21 cellular contexts compared by ENCODE assay signal in genomic region chr4:118730683-118731082, GRCh38. TPM values are rescaled to one million over a fixed set of nuclear protein-coding genes. Genes with fewer than 3 reads are reported as not detected.
A peak's percentile ranks its signal among the peaks of the same experiment; 100 is the strongest.
DNase-seq lines count a peak whose midpoint lies in the region; ATAC-seq lines count a peak whose summit lies in the region.
"Had no signal": no experiment of that assay in that cellular context is flagged by ENCODE, and none has a peak within 500 bp of the region (broad histone marks: within the 10 kb centered on the region; RNA-seq: fewer than 3 reads in every experiment).

No MANE protein-coding gene starts in this region.

- H3K4me1 ChIP-seq in ACC112 (ENCODE audit: control insufficient read depth, insufficient read depth, low read length, unreplicated experiment) (peaks cover 42% of the 10 kb centered on the region), mesenchymal stem cell (ENCODE audit: control insufficient read depth, insufficient read depth, low read depth, low read length) (no peaks in the 10 kb centered on the region)
- peaks cover 17% of the 10 kb centered on the region for H3K4me1 ChIP-seq in CD4-positive, alpha-beta memory T cell (ENCODE audit: insufficient read depth, low read length)
- H3K4me1 ChIP-seq: BLaER1 treated with 17β-estradiol and CSF1 and Interleukin-3, amounts not matched to agents 10 nM and 100 nM had no signal

- no peaks in the 10 kb centered on the region for H3K79me2 ChIP-seq in ACC112 (ENCODE audit: control insufficient read depth, insufficient read depth, low read length, unreplicated experiment)

- H2BK12ac ChIP-seq in mesenchymal stem cell (ENCODE audit: low read length in 2 of 2) = no peak overlapping the region

- no peak overlapping the region for H3K4me2 ChIP-seq in mesenchymal stem cell (ENCODE audit: low read length, poor library complexity, severe bottlenecking)
- H3K4me2 ChIP-seq: BLaER1 treated with 17β-estradiol and CSF1 and Interleukin-3, amounts not matched to agents 10 nM and 100 nM had no signal

- H3K27ac Mint-ChIP-seq in CD4-positive, alpha-beta memory T cell = peak overlapping the region in 4 of 7 donors; percentile 19 to 83 (median 46)
- H3K27ac Mint-ChIP-seq in activated T-helper 17 cell treated with anti-CD3 and anti-CD28 coated beads, Interleukin-2, amount 50 U/mL, for 72 hours = peak overlapping the region; percentile 76
- H3K27ac Mint-ChIP-seq in activated T-helper 1 cell treated with anti-CD3 and anti-CD28 coated beads, Interleukin-12 subunit alpha, Interleukin-12 subunit beta, Interleukin-2, Interleukin-4 antibody, amounts not matched to agents 30 ng/mL and 10 ng/mL and 1 ng/mL, durations not matched to agents 14 hours and 24 hours and 36 hours = no peak overlapping the region
- no peak overlapping the region for H3K27ac Mint-ChIP-seq in immature natural killer cell

- H2BK5ac ChIP-seq in mesenchymal stem cell (ENCODE audit: low read depth, low read length, poor library complexity, severe bottlenecking) = no peak overlapping the region

- CTCF ChIA-PET in CD4-positive, alpha-beta memory T cell (lab: Charles Lee; ENCODE audit: partially characterized antibody) = interaction anchor here (1.6 kb wide), 1 partner anchor 15 kb away, joined by 6 read pairs; no protein-coding TSS in a partner anchor

- intact Hi-C loops in CD4-positive, alpha-beta memory T cell (cut with micrococcal nuclease) = no loop called here
- intact Hi-C loops in activated T-helper 1 cell treated with anti-CD3 and anti-CD28 coated beads, Interleukin-12 subunit alpha, Interleukin-12 subunit beta, Interleukin-2, Interleukin-4 antibody, amounts not matched to agents 30 ng/mL and 10 ng/mL and 1 ng/mL, durations not matched to agents 14 hours and 24 hours and 36 hours (cut with micrococcal nuclease) = no loop called here

- H2AFZ ChIP-seq in ACC112 (ENCODE audit: low read length, unreplicated experiment) (no peak overlapping the region), mesenchymal stem cell (ENCODE audit: low read depth, low read length) (no peak overlapping the region)

- H3K18ac ChIP-seq in mesenchymal stem cell (ENCODE audit: low read depth in 1 of 2, low read length in 2 of 2) = no peak overlapping the region

- H3K36me3 Mint-ChIP-seq in CD4-positive, alpha-beta memory T cell = peaks cover 48 to 66% of the 10 kb centered on the region in 2 donors
- H3K36me3 Mint-ChIP-seq in activated T-helper 17 cell treated with anti-CD3 and anti-CD28 coated beads, Interleukin-2, amount 50 U/mL, for 72 hours (ENCODE audit: low read depth) = peaks cover 98% of the 10 kb centered on the region
- H3K36me3 Mint-ChIP-seq in activated T-helper 1 cell treated with anti-CD3 and anti-CD28 coated beads, Interleukin-12 subunit alpha, Interleukin-12 subunit beta, Interleukin-2, Interleukin-4 antibody, amounts not matched to agents 30 ng/mL and 10 ng/mL and 1 ng/mL, durations not matched to agents 14 hours and 24 hours and 36 hours (ENCODE audit: low read depth) = peaks cover 42% of the 10 kb centered on the region
- peaks cover 33 to 61% (median 36%) of the 10 kb centered on the region in 3 donors for H3K36me3 Mint-ChIP-seq in immature natural killer cell

- H3K4me3 ChIP-seq in ACC112 (ENCODE audit: low read depth, low read length) (no peak overlapping the region), mesenchymal stem cell (ENCODE audit: insufficient read depth in 1 of 2, low read depth in 1 of 2, low read length in 2 of 2) (no peak overlapping the region)
- H3K4me3 ChIP-seq in CD4-positive, alpha-beta memory T cell (ENCODE audit: low read length in 2 of 2) = no peak overlapping the region
- H3K4me3 ChIP-seq: BLaER1 treated with 17β-estradiol and CSF1 and Interleukin-3, amounts not matched to agents 10 nM and 100 nM; MG63; SJCRH30 had no signal

- no peak for DNase-seq in CD4-positive, alpha-beta memory T cell
- peak; percentile 25 for DNase-seq in mesenchymal stem cell
- DNase-seq in activated T-helper 1 cell treated with anti-CD3 and anti-CD28 coated beads, Interleukin-12 subunit alpha, Interleukin-12 subunit beta, Interleukin-2, Interleukin-4 antibody, amounts not matched to agents 30 ng/mL and 10 ng/mL and 1 ng/mL, durations not matched to agents 14 hours and 24 hours and 36 hours (ENCODE audit: low spot score) = no peak
- DNase-seq in immature natural killer cell = no peak
- DNase-seq: DMS 273 treated with DMSO at 0.1 percent for 48 hours, DND-41, H7, Kasumi-1, MG63, NCI-H1048, NCI-H1436 treated with DMSO at 0.1 percent for 48 hours, NCI-H2029, NCI-H2171, NCI-H446, NCI-H526 treated with DMSO at 0.1 percent for 48 hours, SJCRH30 had no signal

- no peak overlapping the region for H3K23ac ChIP-seq in mesenchymal stem cell (ENCODE audit: low read length in 2 of 2)

- no peak overlapping the region for H4K91ac ChIP-seq in mesenchymal stem cell (ENCODE audit: low read length)

- peaks cover 9 to 23% (median 16%) of the 10 kb centered on the region in 4 donors for H3K4me1 Mint-ChIP-seq in CD4-positive, alpha-beta memory T cell
- peaks cover 15% of the 10 kb centered on the region for H3K4me1 Mint-ChIP-seq in activated T-helper 17 cell treated with anti-CD3 and anti-CD28 coated beads, Interleukin-2, amount 50 U/mL, for 72 hours
- peaks cover 16% of the 10 kb centered on the region for H3K4me1 Mint-ChIP-seq in activated T-helper 1 cell treated with anti-CD3 and anti-CD28 coated beads, Interleukin-12 subunit alpha, Interleukin-12 subunit beta, Interleukin-2, Interleukin-4 antibody, amounts not matched to agents 30 ng/mL and 10 ng/mL and 1 ng/mL, durations not matched to agents 14 hours and 24 hours and 36 hours (ENCODE audit: low read depth)
- H3K4me1 Mint-ChIP-seq in immature natural killer cell = peaks cover 0 to 12% of the 10 kb centered on the region in 2 donors

- H3K36me3 ChIP-seq in ACC112 (ENCODE audit: insufficient read depth, low read length) = peaks cover 72% of the 10 kb centered on the region
- peaks cover 16% of the 10 kb centered on the region for H3K36me3 ChIP-seq in CD4-positive, alpha-beta memory T cell (ENCODE audit: insufficient read depth, low read length)
- peaks cover 20 to 96% of the 10 kb centered on the region in 2 experiments for H3K36me3 ChIP-seq in mesenchymal stem cell (ENCODE audit: control insufficient read depth in 1 of 2, insufficient read depth in 2 of 2, low read depth in 1 of 2, low read length in 2 of 2)

- H2AK5ac ChIP-seq in mesenchymal stem cell (ENCODE audit: low read length, severe bottlenecking) = no peak overlapping the region

- no peaks in the 10 kb centered on the region for H3K9me3 Mint-ChIP-seq in CD4-positive, alpha-beta memory T cell
- H3K9me3 Mint-ChIP-seq in activated T-helper 17 cell treated with anti-CD3 and anti-CD28 coated beads, Interleukin-2, amount 50 U/mL, for 72 hours = no peaks in the 10 kb centered on the region
- H3K9me3 Mint-ChIP-seq in activated T-helper 1 cell treated with anti-CD3 and anti-CD28 coated beads, Interleukin-12 subunit alpha, Interleukin-12 subunit beta, Interleukin-2, Interleukin-4 antibody, amounts not matched to agents 30 ng/mL and 10 ng/mL and 1 ng/mL, durations not matched to agents 14 hours and 24 hours and 36 hours = no peaks in the 10 kb centered on the region
- no peaks in the 10 kb centered on the region for H3K9me3 Mint-ChIP-seq in immature natural killer cell

- ATAC-seq in activated T-helper 17 cell treated with anti-CD3 and anti-CD28 coated beads, Interleukin-2, amount 50 U/mL, for 72 hours (replicated peaks) = no peak
- ATAC-seq in GM19328 (IDR thresholded peaks at IDR 0.05; ENCODE audit: unreplicated experiment) = no peak
- ATAC-seq: Panc1 had no signal

- POLR2A ChIA-PET in CD4-positive, alpha-beta memory T cell (lab: Charles Lee; ENCODE audit: partially characterized antibody) = interaction anchor here (1.1 to 1.2 kb wide), 2 partner anchors 11 to 45 kb away, joined by 4 read pairs; partner anchors contain the start of gene METTL14

- no peak overlapping the region for H3K14ac ChIP-seq in mesenchymal stem cell (ENCODE audit: low read length in 2 of 2)

- no peaks in the 10 kb centered on the region for H3K27me3 Mint-ChIP-seq in CD4-positive, alpha-beta memory T cell
- H3K27me3 Mint-ChIP-seq in activated T-helper 17 cell treated with anti-CD3 and anti-CD28 coated beads, Interleukin-2, amount 50 U/mL, for 72 hours = no peaks in the 10 kb centered on the region
- no peaks in the 10 kb centered on the region for H3K27me3 Mint-ChIP-seq in activated T-helper 1 cell treated with anti-CD3 and anti-CD28 coated beads, Interleukin-12 subunit alpha, Interleukin-12 subunit beta, Interleukin-2, Interleukin-4 antibody, amounts not matched to agents 30 ng/mL and 10 ng/mL and 1 ng/mL, durations not matched to agents 14 hours and 24 hours and 36 hours (ENCODE audit: insufficient read depth)
- H3K27me3 Mint-ChIP-seq in immature natural killer cell (ENCODE audit: low read depth in 3 of 3) = no peaks in the 10 kb centered on the region

- H3K4me3 Mint-ChIP-seq in CD4-positive, alpha-beta memory T cell = no peak overlapping the region
- no peak overlapping the region for H3K4me3 Mint-ChIP-seq in activated T-helper 17 cell treated with anti-CD3 and anti-CD28 coated beads, Interleukin-2, amount 50 U/mL, for 72 hours
- H3K4me3 Mint-ChIP-seq in activated T-helper 1 cell treated with anti-CD3 and anti-CD28 coated beads, Interleukin-12 subunit alpha, Interleukin-12 subunit beta, Interleukin-2, Interleukin-4 antibody, amounts not matched to agents 30 ng/mL and 10 ng/mL and 1 ng/mL, durations not matched to agents 14 hours and 24 hours and 36 hours = no peak overlapping the region
- H3K4me3 Mint-ChIP-seq in immature natural killer cell = no peak overlapping the region

- no peak overlapping the region for H4K8ac ChIP-seq in mesenchymal stem cell (ENCODE audit: low read length)

- H3K27ac ChIP-seq in ACC112 (ENCODE audit: low read depth, low read length) (peak overlapping the region; percentile 45; the same call in 1 of the 2 replicates), mesenchymal stem cell (ENCODE audit: low read length, poor library complexity, severe bottlenecking) (peak overlapping the region; percentile 45)
- H3K27ac ChIP-seq in CD4-positive, alpha-beta memory T cell (ENCODE audit: low read depth, low read length) = no peak overlapping the region
- H3K27ac ChIP-seq: BLaER1 treated with 17β-estradiol and CSF1 and Interleukin-3, amounts not matched to agents 10 nM and 100 nM; SJCRH30 had no signal

- H2BK120ac ChIP-seq in mesenchymal stem cell (ENCODE audit: low read depth, low read length) = no peak overlapping the region

- peak overlapping the region; percentile 15 for H3K9ac ChIP-seq in mesenchymal stem cell (ENCODE audit: low read length)
- H3K9ac ChIP-seq: BLaER1 treated with 17β-estradiol and CSF1 and Interleukin-3, amounts not matched to agents 10 nM and 100 nM had no signal

- no peak overlapping the region for H2BK15ac ChIP-seq in mesenchymal stem cell (ENCODE audit: low read depth, poor library complexity, severe bottlenecking)

- no peaks in the 10 kb centered on the region for H3K27me3 ChIP-seq in ACC112 (ENCODE audit: insufficient read depth, low read length)
- H3K27me3 ChIP-seq in CD4-positive, alpha-beta memory T cell (ENCODE audit: insufficient read depth, low read length) = no peaks in the 10 kb centered on the region
- no peaks in the 10 kb centered on the region for H3K27me3 ChIP-seq in mesenchymal stem cell (ENCODE audit: control insufficient read depth in 1 of 2, insufficient read depth in 1 of 2, low read length in 2 of 2)
- H3K27me3 ChIP-seq: BLaER1 treated with 17β-estradiol and CSF1 and Interleukin-3, amounts not matched to agents 10 nM and 100 nM; MG63; SJCRH30 had no signal

- H3K9me3 ChIP-seq in CD4-positive, alpha-beta memory T cell (ENCODE audit: control insufficient read depth in 1 of 2, low read length in 2 of 2) = no peaks in the 10 kb centered on the region
- no peaks in the 10 kb centered on the region for H3K9me3 ChIP-seq in mesenchymal stem cell (ENCODE audit: control insufficient read depth, low read length)
- H3K9me3 ChIP-seq: BLaER1 treated with 17β-estradiol and CSF1 and Interleukin-3, amounts not matched to agents 10 nM and 100 nM; MG63; SJCRH30 had no signal

- H3K4ac ChIP-seq in mesenchymal stem cell (ENCODE audit: low read depth in 1 of 2, low read length in 2 of 2) = no peak overlapping the region

- H3K79me1 ChIP-seq in mesenchymal stem cell (replicated peaks; ENCODE audit: low read length, poor library complexity, severe bottlenecking) = peaks cover 15% of the 10 kb centered on the region

RNA-seq across cellular contexts. Expression of gene METTL14, which starts 45.5 kb away (rescaled TPM):
- total RNA-seq in CD4-positive, alpha-beta memory T cell = 10 to 100 TPM; 67.2 to 70.5 TPM
- 10 to 100 TPM; 23.6 to 50.8 TPM for polyA plus RNA-seq in CD4-positive, alpha-beta memory T cell
- total RNA-seq in activated T-helper 17 cell treated with anti-CD3 and anti-CD28 coated beads, Interleukin-2, amount 50 U/mL, for 72 hours = 10 to 100 TPM; 44.2 to 59.9 TPM
- 15.1 TPM for polyA plus RNA-seq in mesenchymal stem cell (2013, experiment 1 of 2)
- 18.2 TPM for polyA plus RNA-seq in mesenchymal stem cell (2013, experiment 2 of 2)
- 44.6 and 48.3 TPM in 2 replicates for total RNA-seq in activated T-helper 1 cell treated with anti-CD3 and anti-CD28 coated beads, Interleukin-12 subunit alpha, Interleukin-12 subunit beta, Interleukin-2, Interleukin-4 antibody, amounts not matched to agents 30 ng/mL and 10 ng/mL and 1 ng/mL, durations not matched to agents 14 hours and 24 hours and 36 hours
- 10 to 100 TPM; 23.5 to 57.6 (median 23.6) TPM for polyA plus RNA-seq in immature natural killer cell

Comparison
In these comparisons a context has a peak if more than half of its experiments do, and no peak if none do; other contexts are left out.
1. H3K27ac Mint-ChIP-seq: peak in CD4-positive, alpha-beta memory T cell (4 of 7) and activated T-helper 17 cell treated with anti-CD3 and anti-CD28 coated beads, Interleukin-2, amount 50 U/mL, for 72 hours (single experiment); none in activated T-helper 1 cell treated with anti-CD3 and anti-CD28 coated beads, Interleukin-12 subunit alpha, Interleukin-12 subunit beta, Interleukin-2, Interleukin-4 antibody, amounts not matched to agents 30 ng/mL and 10 ng/mL and 1 ng/mL, durations not matched to agents 14 hours and 24 hours and 36 hours (single experiment) and immature natural killer cell (0 of 6).